In genomic region chr1:28088168-28088961, GRCh38 we compare ENCODE assay signal across 8 cellular contexts. TPM values are rescaled to one million over a fixed set of nuclear protein-coding genes. Genes with fewer than 3 reads are reported as not detected.
A peak's percentile ranks its signal among the peaks of the same experiment; 100 is the strongest.
DNase-seq lines count a peak whose midpoint lies in the region; ATAC-seq and TF ChIP-seq lines count a peak whose summit lies in the region.

EYA3 (minus strand) TSS chr1:28088610; CDS start chr1:28058026, 30,584 bp downstream.

- TF ChIP-seq EP300 in upper lobe of left lung (IDR thresholded peaks at IDR 0.05) = no peak

- H3K36me3 ChIP-seq in heart right ventricle (no peaks in the 10 kb centered on the region), upper lobe of left lung (no peaks in the 10 kb centered on the region)

- peaks cover 0 to 45% (median 33%) of the 10 kb centered on the region in 9 donors for H3K4me1 ChIP-seq in heart right ventricle
- H3K4me1 ChIP-seq in upper lobe of left lung = peaks cover 23 to 33% (median 26%) of the 10 kb centered on the region in 4 donors

- intact Hi-C loops in T-helper 1 cell treated with Interleukin-12 subunit alpha and Interleukin-12 subunit beta and Interleukin-4 antibody, amounts not matched to agents 30 ng/mL and 1 ng/mL, for 36 hours (cut with micrococcal nuclease) = loop anchor here (1.0 to 2.0 kb wide), 16 partner anchors 30 to 854 kb away; partner anchors contain the start of genes FAM76A, MED18, PHACTR4 and PPP1R8
- intact Hi-C loops in heart right ventricle (cut with DNase I) = loop anchor here in 1 of 10 donors (5.0 kb wide), 1 partner anchor 231 kb away; no protein-coding TSS in a partner anchor
- intact Hi-C loops in posterior cingulate gyrus (cut with DNase I) = no loop called here

- no peak for TF ChIP-seq CTCF in GM13976 (IDR thresholded peaks at IDR 0.05; ENCODE audit: borderline replicate concordance, control extremely low read depth, extremely low read depth, insufficient read depth, missing control alignments)
- no peak for TF ChIP-seq CTCF in heart right ventricle (IDR thresholded peaks at IDR 0.05)
- no peak for TF ChIP-seq CTCF in upper lobe of left lung (IDR thresholded peaks at IDR 0.05)

- H3K27ac ChIP-seq in heart right ventricle (peak within 1 kb of the TSS; percentile 48 to 94 (median 86)), upper lobe of left lung (peak within 1 kb of the TSS; percentile 85 to 91 (median 89))

- no peaks in the 10 kb centered on the region for H3K9me3 ChIP-seq in heart right ventricle
- H3K9me3 ChIP-seq in upper lobe of left lung = no peaks in the 10 kb centered on the region

- in situ Hi-C loops in GM13976 (cut with MboI; ENCODE audit: low sequenced_read_pairs, unreplicated experiment) = no loop called here

- H3K4me3 ChIP-seq in heart right ventricle (peak within 1 kb of the TSS; percentile 35 to 94 (median 80)), upper lobe of left lung (peak within 1 kb of the TSS; percentile 65 to 90 (median 82))

- DNase-seq in GM13976 (ENCODE audit: low spot score) (peak; percentile 98), NCI-H146 treated with DMSO at 0.1 percent for 48 hours (lab: John Stamatoyannopoulos, UW; ENCODE audit: unreplicated experiment) (peak; percentile 80), amniotic epithelial cell (ENCODE audit: low read depth) (peak; percentile 98), heart right ventricle (peak; percentile 97 to 98), posterior cingulate gyrus (peak; percentile 96 to 100 (median 97)), upper lobe of left lung (peak; percentile 99 to 100)

- peaks cover 0 to 8% (median 0%) of the 10 kb centered on the region in 7 donors for H3K27me3 ChIP-seq in heart right ventricle
- H3K27me3 ChIP-seq in upper lobe of left lung = no peaks in the 10 kb centered on the region

- TF ChIP-seq POLR2A in upper lobe of left lung (IDR thresholded peaks at IDR 0.05) = peak in 3 of 4 donors; percentile 6 to 83 (median 49)

- ATAC-seq in HG02870 (IDR thresholded peaks at IDR 0.05; ENCODE audit: unreplicated experiment) (peak; percentile 89), heart right ventricle (peak; percentile 99 to 100 (median 100)), upper lobe of left lung (ENCODE audit: low FRiP score in 2 of 2) (peak; percentile 100)

- 0 to 1% methylated on average over 44 of the region's 44 CpGs for WGBS in heart right ventricle, 2 donors
- 0% methylated on average over 24 to 32 of the region's 44 CpGs for WGBS in upper lobe of left lung, 2 donors

RNA-seq across cellular contexts. Expression of gene EYA3, which starts in this region (rescaled TPM):
- 34.3 and 36.2 TPM in 2 replicates for total RNA-seq in T-helper 1 cell treated with Interleukin-12 subunit alpha and Interleukin-12 subunit beta and Interleukin-4 antibody, amounts not matched to agents 30 ng/mL and 1 ng/mL, for 36 hours
- total RNA-seq in heart right ventricle = 10 to 100 TPM; 15.2 to 22.1 (median 17.7) TPM
- 1 to 10 TPM; 3.6 to 9.3 TPM for polyA plus RNA-seq in heart right ventricle
- 10 to 100 TPM; 15.9 to 23.4 (median 22.0) TPM for total RNA-seq in upper lobe of left lung

Comparison
In these comparisons a context has a peak if more than half of its experiments do, and no peak if none do; other contexts are left out.
1. Peak in every context shown above with its lines: DNase-seq, ATAC-seq, H3K4me3 ChIP-seq and H3K27ac ChIP-seq.